Comparison of ENCODE assay signal across 8 cellular contexts in the genomic region with DNA sequence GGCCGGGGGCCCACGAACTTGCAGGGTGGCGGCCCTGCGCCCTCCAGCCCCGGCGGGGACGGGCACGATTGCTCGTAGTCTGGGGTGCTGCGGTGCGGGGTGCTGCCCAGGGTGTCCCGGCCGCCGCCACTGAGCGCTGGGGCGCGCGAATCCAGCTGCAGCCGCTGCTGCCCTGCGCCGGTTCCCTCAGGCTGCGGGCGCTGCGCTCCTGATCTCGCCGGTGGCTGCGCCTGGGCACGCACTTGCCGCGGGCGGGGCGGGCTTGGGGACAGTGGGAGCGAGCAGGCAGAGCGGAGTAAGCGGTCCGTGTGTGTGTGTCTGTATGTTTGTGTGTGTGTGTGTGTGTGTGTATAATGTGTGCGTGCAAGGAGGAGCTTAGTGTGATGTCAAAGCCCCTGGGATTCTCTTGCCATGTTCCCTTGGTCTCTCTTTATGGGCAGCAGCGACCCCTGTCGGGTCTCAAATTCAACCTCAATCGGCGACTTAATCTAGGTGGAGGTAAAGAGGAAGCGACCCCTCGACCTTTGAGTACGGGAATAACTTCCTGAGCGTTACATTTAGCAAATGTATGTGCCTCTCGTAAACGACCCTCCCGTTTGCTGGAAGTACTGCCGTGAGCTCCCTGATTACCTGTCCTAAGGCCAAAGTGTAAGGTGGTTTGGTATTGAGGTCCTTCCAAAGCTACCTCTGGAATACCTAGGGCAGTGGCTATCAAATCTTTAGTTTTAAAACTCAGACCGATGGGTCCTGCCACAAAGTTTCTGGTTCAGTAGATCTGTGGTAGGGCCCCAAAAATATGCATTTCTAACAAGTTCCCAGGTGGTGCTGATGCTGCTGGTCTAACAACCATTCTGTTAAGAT. TPM values are rescaled to one million over a fixed set of nuclear protein-coding genes. Genes with fewer than 3 reads are reported as not detected.
A peak's percentile ranks its signal among the peaks of the same experiment; 100 is the strongest.
DNase-seq lines count a peak whose midpoint lies in the region; ATAC-seq and TF ChIP-seq lines count a peak whose summit lies in the region.

A gene (minus strand): TSS at position 324 of the 861 bp plus-strand sequence.

- CTCF ChIA-PET in CD4-positive, alpha-beta memory T cell (lab: Charles Lee; ENCODE audit: partially characterized antibody): no interaction called here

- H3K27me3 ChIP-seq in CD4-positive, alpha-beta memory T cell (ENCODE audit: insufficient read depth, low read length): no peaks in the 10 kb centered on the region

- H3K9me3 ChIP-seq in CD4-positive, alpha-beta memory T cell (ENCODE audit: control insufficient read depth in 1 of 2, low read length in 2 of 2): no peaks in the 10 kb centered on the region

- H3K36me3 Mint-ChIP-seq in CD4-positive, alpha-beta memory T cell: no peaks in the 10 kb centered on the region
- H3K36me3 Mint-ChIP-seq in natural killer cell: no peaks in the 10 kb centered on the region

- DNase-seq in CD4-positive, alpha-beta memory T cell: peak in 2 of 5 donors; percentile 0 to 5
- DNase-seq in NCI-H69 (lab: John Stamatoyannopoulos, UW) (peak; percentile 95), foreskin melanocyte (peak; percentile 77), natural killer cell (no peak)
- DNase-seq in activated naive CD4-positive, alpha-beta T cell treated with Interleukin-2 at 50 U/mL for 16 hours: peak; percentile 23

- H3K27ac Mint-ChIP-seq in CD4-positive, alpha-beta memory T cell: peak within 1 kb of the TSS in 1 of 7 donors; percentile 9
- no peak within 1 kb of the TSS for H3K27ac Mint-ChIP-seq in natural killer cell

- no peak within 1 kb of the TSS for H3K27ac ChIP-seq in CD4-positive, alpha-beta memory T cell (ENCODE audit: low read depth, low read length)
- no peak within 1 kb of the TSS for H3K27ac ChIP-seq in temporal lobe (ENCODE audit: low read depth, low read length)

- peak within 1 kb of the TSS; percentile 80 to 93 (median 87) for H3K4me3 Mint-ChIP-seq in CD4-positive, alpha-beta memory T cell
- H3K4me3 Mint-ChIP-seq in natural killer cell: peak within 1 kb of the TSS; percentile 77

- H3K4me1 ChIP-seq in CD4-positive, alpha-beta memory T cell (ENCODE audit: insufficient read depth, low read length): peaks cover 8% of the 10 kb centered on the region

- peaks cover 7 to 14% (median 10%) of the 10 kb centered on the region in 4 donors for H3K4me1 Mint-ChIP-seq in CD4-positive, alpha-beta memory T cell
- H3K4me1 Mint-ChIP-seq in natural killer cell: peaks cover 6% of the 10 kb centered on the region in 2 donors

- no peak for TF ChIP-seq CTCF in natural killer cell (IDR thresholded peaks at IDR 0.05)

- no peaks in the 10 kb centered on the region for H3K36me3 ChIP-seq in CD4-positive, alpha-beta memory T cell (ENCODE audit: insufficient read depth, low read length)

- H3K27me3 Mint-ChIP-seq in CD4-positive, alpha-beta memory T cell: peaks cover 46 to 55% of the 10 kb centered on the region in 2 donors
- peaks cover 49 to 79% of the 10 kb centered on the region in 2 donors for H3K27me3 Mint-ChIP-seq in natural killer cell (ENCODE audit: low read depth in 2 of 2)

- H3K4me3 ChIP-seq in CD4-positive, alpha-beta memory T cell (ENCODE audit: low read length in 2 of 2): peak within 1 kb of the TSS in 1 of 2 donors; percentile 9

- peak; percentile 80 for ATAC-seq in GM19395 (IDR thresholded peaks at IDR 0.05; ENCODE audit: unreplicated experiment)
- peak; percentile 56 for ATAC-seq in HG03521 (IDR thresholded peaks at IDR 0.05; ENCODE audit: unreplicated experiment)
- peak in 1 of 3 donors; percentile 37 for ATAC-seq in natural killer cell

- intact Hi-C loops in CD4-positive, alpha-beta memory T cell (cut with micrococcal nuclease): loop anchor here (5.0 kb wide), 1 partner anchor 271 kb away; no protein-coding TSS in a partner anchor
- intact Hi-C loops in natural killer cell (cut with micrococcal nuclease): no loop called here

- POLR2A ChIA-PET in CD4-positive, alpha-beta memory T cell (lab: Charles Lee; ENCODE audit: partially characterized antibody): no interaction called here

- peaks cover 0 to 2% (median 0%) of the 10 kb centered on the region in 8 donors for H3K9me3 Mint-ChIP-seq in CD4-positive, alpha-beta memory T cell
- H3K9me3 Mint-ChIP-seq in natural killer cell: peaks cover 0 to 7% of the 10 kb centered on the region in 2 donors

RNA-seq across cellular contexts. Expression of the gene that starts here (rescaled TPM):
- total RNA-seq in CD4-positive, alpha-beta memory T cell: not detected
- polyA plus RNA-seq in CD4-positive, alpha-beta memory T cell: not detected
- under 1 TPM in 1 of 3 donors, not detected in 2; 0.09 TPM for total RNA-seq in natural killer cell
- total RNA-seq in temporal lobe: 43.3 TPM

Comparison
In these comparisons a context has a peak if more than half of its experiments do, and no peak if none do; other contexts are left out.
1. RNA of the gene that starts here (total RNA-seq): 43.3 TPM in temporal lobe (single experiment); not detected in CD4-positive, alpha-beta memory T cell and 0.09 TPM in natural killer cell; every median in the first group is over 10 times any median in the second.